28 cellular contexts compared by ENCODE assay signal in genomic region chr1:2294661-2295060, GRCh38.
DNase-seq lines count a peak whose midpoint lies in the region; ATAC-seq and TF ChIP-seq lines count a peak whose summit lies in the region.
"Had no signal": no experiment of that assay in that cellular context is flagged by ENCODE, and none has a peak within 500 bp of the region (broad histone marks: within the 10 kb centered on the region; RNA-seq: fewer than 3 reads in every experiment).

No MANE protein-coding gene starts in this region.

- no peak overlapping the region for H3K4me3 Mint-ChIP-seq in activated naive CD8-positive, alpha-beta T cell
- H3K4me3 Mint-ChIP-seq in activated naive CD8-positive, alpha-beta T cell treated with anti-CD3 and anti-CD28 coated beads, Interleukin-2, amount 50 U/mL, for 24 hours, result no peak overlapping the region
- peak overlapping the region in 5 of 10 donors; percentile 4 to 90 (median 41) for H3K4me3 Mint-ChIP-seq in naive thymus-derived CD8-positive, alpha-beta T cell
- H3K4me3 Mint-ChIP-seq: activated CD4-positive, alpha-beta memory T cell treated with anti-CD3 and anti-CD28 coated beads for 36 hours; stimulated activated effector memory CD8-positive, alpha-beta T cell treated with anti-CD3 and anti-CD28 coated beads, Interleukin-12 subunit alpha, Interleukin-12 subunit beta, amount 100 ng/mL, for 72 hours; WTC11 had no signal

- H3K4me1 ChIP-seq in ascending aorta (peaks cover 42 to 75% of the 10 kb centered on the region in 2 donors), upper lobe of right lung (peaks cover 83% of the 10 kb centered on the region), gastrocnemius medialis (peaks cover 35 to 60% of the 10 kb centered on the region in 2 donors)

- H3K4me1 Mint-ChIP-seq in activated naive CD8-positive, alpha-beta T cell (ENCODE audit: low read depth), result peaks cover 82% of the 10 kb centered on the region
- peaks cover 81% of the 10 kb centered on the region for H3K4me1 Mint-ChIP-seq in activated naive CD8-positive, alpha-beta T cell treated with anti-CD3 and anti-CD28 coated beads, Interleukin-2, amount 50 U/mL, for 24 hours
- peaks cover 41 to 96% (median 86%) of the 10 kb centered on the region in 4 donors for H3K4me1 Mint-ChIP-seq in naive thymus-derived CD8-positive, alpha-beta T cell

- no peaks in the 10 kb centered on the region for H3K9me3 Mint-ChIP-seq in activated naive CD8-positive, alpha-beta T cell (ENCODE audit: low read depth)
- H3K9me3 Mint-ChIP-seq in activated naive CD8-positive, alpha-beta T cell treated with anti-CD3 and anti-CD28 coated beads, Interleukin-2, amount 50 U/mL, for 24 hours, result no peaks in the 10 kb centered on the region
- no peaks in the 10 kb centered on the region for H3K9me3 Mint-ChIP-seq in naive thymus-derived CD8-positive, alpha-beta T cell
- H3K9me3 Mint-ChIP-seq: activated CD4-positive, alpha-beta memory T cell treated with anti-CD3 and anti-CD28 coated beads for 36 hours; activated naive CD4-positive, alpha-beta T cell treated with anti-CD3 and anti-CD28 coated beads, Interleukin-2, amount 50 U/mL, for 72 hours; stimulated activated effector memory CD8-positive, alpha-beta T cell treated with anti-CD3 and anti-CD28 coated beads, Interleukin-12 subunit alpha, Interleukin-12 subunit beta, amount 100 ng/mL, for 72 hours; WTC11 had no signal

- H3K27ac ChIP-seq in ascending aorta, result peak overlapping the region; percentile 66 to 78
- peak overlapping the region; percentile 8 for H3K27ac ChIP-seq in upper lobe of right lung
- no peak overlapping the region for H3K27ac ChIP-seq in gastrocnemius medialis
- H3K27ac ChIP-seq: A549, C4-2B, left lung, neutrophil had no signal

- H3K27me3 ChIP-seq in ascending aorta (no peaks in the 10 kb centered on the region), upper lobe of right lung (no peaks in the 10 kb centered on the region), gastrocnemius medialis (no peaks in the 10 kb centered on the region)
- H3K27me3 ChIP-seq: left lung, MG63, upper lobe of left lung had no signal

- no peak for ATAC-seq in activated naive CD8-positive, alpha-beta T cell treated with anti-CD3 and anti-CD28 coated beads, Interleukin-2, amount 50 U/mL, for 24 hours
- no peak for ATAC-seq in naive thymus-derived CD8-positive, alpha-beta T cell
- ATAC-seq in upper lobe of right lung, result no peak
- no peak for ATAC-seq in gastrocnemius medialis
- ATAC-seq: A549; activated naive CD4-positive, alpha-beta T cell treated with anti-CD3 and anti-CD28 coated beads, Interleukin-2, amount 50 U/mL, for 72 hours; esophagus mucosa; GM12878; HCT116; left lung; mucosa of descending colon; stimulated activated effector memory CD8-positive, alpha-beta T cell treated with anti-CD3 and anti-CD28 coated beads, Interleukin-12 subunit alpha, Interleukin-12 subunit beta, amount 100 ng/mL, for 72 hours; WTC11 had no signal

- H3K9me3 ChIP-seq in ascending aorta, result no peaks in the 10 kb centered on the region
- no peaks in the 10 kb centered on the region for H3K9me3 ChIP-seq in upper lobe of right lung
- no peaks in the 10 kb centered on the region for H3K9me3 ChIP-seq in gastrocnemius medialis
- H3K9me3 ChIP-seq: A549, left lung, MG63, mucosa of descending colon, neutrophil, upper lobe of left lung had no signal

- no peak for TF ChIP-seq POLR2A in gastrocnemius medialis (IDR thresholded peaks at IDR 0.05)

- DNase-seq in activated naive CD8-positive, alpha-beta T cell treated with anti-CD3 and anti-CD28 coated beads, Interleukin-2, amount 50 U/mL, for 24 hours, result no peak
- no peak for DNase-seq in ascending aorta (ENCODE audit: low spot score in 2 of 2)
- no peak for DNase-seq in naive thymus-derived CD8-positive, alpha-beta T cell
- no peak for DNase-seq in upper lobe of right lung
- DNase-seq in gastrocnemius medialis, result no peak
- no peak for DNase-seq in NCI-H69 (lab: John Stamatoyannopoulos, UW)
- DNase-seq in foreskin melanocyte, result no peak
- DNase-seq: activated CD4-positive, alpha-beta memory T cell treated with anti-CD3 and anti-CD28 coated beads for 36 hours; activated T-cell treated with anti-CD3 and anti-CD28 coated beads, Interleukin-2, amount 50 U/mL, for 48 hours; GF-D8; left lung; MG63; mucosa of descending colon; NCI-H187; SHP77 treated with DMSO at 0.1 percent for 48 hours; stimulated activated CD4-positive, alpha-beta T cell treated with anti-CD3 and anti-CD28 coated beads, Interleukin-15, amount 100 ng/mL, for 24 hours; T-helper 1 cell had no signal

- in situ Hi-C loops in gastrocnemius medialis (cut with MboI; ENCODE audit: low sequenced_read_pairs in 4 of 4), result no loop called here

- TF ChIP-seq CTCF in ascending aorta (IDR thresholded peaks at IDR 0.05), result no peak
- TF ChIP-seq CTCF in upper lobe of right lung (IDR thresholded peaks at IDR 0.05), result no peak
- TF ChIP-seq CTCF in gastrocnemius medialis (IDR thresholded peaks at IDR 0.05 in 4 of 5, conservative IDR thresholded peaks at IDR 0.05 in 1 of 5), result no peak

- H3K27ac Mint-ChIP-seq in activated naive CD8-positive, alpha-beta T cell, result peak overlapping the region; percentile 41
- no peak overlapping the region for H3K27ac Mint-ChIP-seq in activated naive CD8-positive, alpha-beta T cell treated with anti-CD3 and anti-CD28 coated beads, Interleukin-2, amount 50 U/mL, for 24 hours
- H3K27ac Mint-ChIP-seq in naive thymus-derived CD8-positive, alpha-beta T cell, result peak overlapping the region in 8 of 10 donors; percentile 34 to 90 (median 58)

- H3K36me3 ChIP-seq in ascending aorta (no peaks in the 10 kb centered on the region), upper lobe of right lung (no peaks in the 10 kb centered on the region), gastrocnemius medialis (no peaks in the 10 kb centered on the region)
- H3K36me3 ChIP-seq: neutrophil had no signal

- POLR2A ChIA-PET in naive thymus-derived CD8-positive, alpha-beta T cell (lab: Charles Lee), result interaction anchor here (1.0 to 12.8 kb wide), 4 partner anchors 19 to 64 kb away, joined by 3 to 112 read pairs (median 7); no protein-coding TSS in a partner anchor

- H3K4me3 ChIP-seq in ascending aorta (peak overlapping the region in 1 of 2 donors; percentile 11), upper lobe of right lung (no peak overlapping the region), gastrocnemius medialis (no peak overlapping the region)
- H3K4me3 ChIP-seq: A549, GM12878, left lung, MG63, mucosa of descending colon, upper lobe of left lung had no signal

- H3K27me3 Mint-ChIP-seq in activated naive CD8-positive, alpha-beta T cell, result no peaks in the 10 kb centered on the region
- no peaks in the 10 kb centered on the region for H3K27me3 Mint-ChIP-seq in activated naive CD8-positive, alpha-beta T cell treated with anti-CD3 and anti-CD28 coated beads, Interleukin-2, amount 50 U/mL, for 24 hours
- H3K27me3 Mint-ChIP-seq in naive thymus-derived CD8-positive, alpha-beta T cell, result no peaks in the 10 kb centered on the region
- H3K27me3 Mint-ChIP-seq: activated CD4-positive, alpha-beta memory T cell treated with anti-CD3 and anti-CD28 coated beads for 36 hours had no signal

- H3K36me3 Mint-ChIP-seq in activated naive CD8-positive, alpha-beta T cell, result no peaks in the 10 kb centered on the region
- H3K36me3 Mint-ChIP-seq in activated naive CD8-positive, alpha-beta T cell treated with anti-CD3 and anti-CD28 coated beads, Interleukin-2, amount 50 U/mL, for 24 hours (ENCODE audit: low read depth), result peaks cover 4% of the 10 kb centered on the region
- peaks cover 0 to 6% (median 0%) of the 10 kb centered on the region in 3 donors for H3K36me3 Mint-ChIP-seq in naive thymus-derived CD8-positive, alpha-beta T cell
- H3K36me3 Mint-ChIP-seq: WTC11 had no signal

- intact Hi-C loops in ascending aorta (cut with DNase I) (no loop called here), upper lobe of right lung (cut with DNase I) (no loop called here), gastrocnemius medialis (cut with DNase I; ENCODE audit: low total_unique reads) (no loop called here)

Comparison
In these comparisons a context has a peak if more than half of its experiments do, and no peak if none do; other contexts are left out.
1. H3K27ac ChIP-seq: peak in ascending aorta (2 of 2) and upper lobe of right lung (single experiment); none in gastrocnemius medialis (0 of 4).